8 cellular contexts compared by ENCODE assay signal in the genomic region with DNA sequence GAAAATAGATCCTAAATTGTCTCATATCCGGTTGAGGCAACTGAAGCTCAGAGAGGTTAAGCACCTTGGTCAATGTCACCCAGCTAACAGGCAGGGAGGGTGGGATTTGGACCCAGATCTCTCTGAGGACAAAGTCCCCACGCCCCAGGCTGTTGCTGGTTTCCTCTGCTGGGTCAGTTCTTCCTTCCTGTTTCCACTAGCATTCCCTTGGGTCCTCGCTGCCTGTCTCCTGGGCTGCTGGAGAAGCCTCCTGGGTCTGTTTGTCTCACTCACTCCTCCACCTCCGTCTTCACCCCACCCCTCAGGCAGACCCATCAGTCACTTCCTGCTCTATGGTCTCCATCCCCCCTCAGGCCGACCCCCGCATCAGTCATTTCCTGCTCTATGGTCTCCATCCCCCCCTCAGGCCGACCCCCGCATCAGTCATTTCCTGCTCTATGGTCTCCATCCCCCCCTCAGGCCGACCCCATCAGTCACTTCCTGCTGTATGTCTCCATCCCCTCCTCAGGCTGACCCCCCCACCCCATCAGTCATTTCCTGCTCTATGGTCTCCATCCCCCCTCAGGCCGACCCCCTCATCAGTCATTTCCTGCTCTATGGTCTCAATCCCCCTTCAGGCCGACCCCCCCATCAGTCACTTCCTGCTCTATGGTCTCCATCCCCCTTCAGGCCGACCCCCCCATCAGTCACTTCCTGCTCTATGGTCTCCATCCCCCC. TPM values are rescaled to one million over a fixed set of nuclear protein-coding genes. Genes with fewer than 3 reads are reported as not detected.
DNase-seq lines count a peak whose midpoint lies in the region; ATAC-seq, FAIRE-seq and TF ChIP-seq lines count a peak whose summit lies in the region.
"Not testable (repeated sequence)": the region's sequence is repeated elsewhere in the genome, so short reads cannot be mapped to it uniquely, and the experiment has no call there.

No MANE protein-coding gene starts in this region.

- H3K27ac ChIP-seq in BLaER1, result peak overlapping the region; percentile 76
- peak overlapping the region; percentile 35 for H3K27ac ChIP-seq in OCI-LY7 (ENCODE audit: low read depth, low read length, poor library complexity, severe bottlenecking)
- H3K27ac ChIP-seq in liver (ENCODE audit: low read depth in 1 of 2, low read length in 2 of 2), result peak overlapping the region; percentile 14 to 45
- peak overlapping the region in 20 of 21 experiments; percentile 2 to 85 (median 72) for H3K27ac ChIP-seq in skin epidermis

- H3K4me2 ChIP-seq in BLaER1, result peak overlapping the region; percentile 73
- not testable (repeated sequence) for H3K4me2 ChIP-seq in OCI-LY7 (ENCODE audit: low read length)

- 71% methylated on average over 12 of the region's 12 CpGs for WGBS in liver

- TF ChIP-seq CTCF in OCI-LY7 (conservative IDR thresholded peaks at IDR 0.05; ENCODE audit: low read length); liver (IDR thresholded peaks at IDR 0.05; ENCODE audit: low read depth, low read length, missing input control): not testable (repeated sequence)

- not testable (repeated sequence) for H3K27me3 Mint-ChIP-seq in activated CD4-positive, alpha-beta T cell treated with anti-CD3 and anti-CD28 coated beads for 36 hours; effector memory CD8-positive, alpha-beta T cell

- peak overlapping the region; percentile 87 for H3K27ac Mint-ChIP-seq in activated CD4-positive, alpha-beta T cell treated with anti-CD3 and anti-CD28 coated beads for 36 hours
- peak overlapping the region; percentile 62 to 86 for H3K27ac Mint-ChIP-seq in effector memory CD8-positive, alpha-beta T cell

- ATAC-seq in activated CD4-positive, alpha-beta T cell treated with anti-CD3 and anti-CD28 coated beads for 36 hours, result peak; percentile 34
- not testable (repeated sequence) for ATAC-seq in effector memory CD8-positive, alpha-beta T cell (replicated peaks)

- H2AFZ ChIP-seq in OCI-LY7 (ENCODE audit: low read length), result peak overlapping the region; percentile 55; the same call in 1 of the 2 replicates

- not testable (repeated sequence) for H3K4me3 Mint-ChIP-seq in activated CD4-positive, alpha-beta T cell treated with anti-CD3 and anti-CD28 coated beads for 36 hours; effector memory CD8-positive, alpha-beta T cell

- intact Hi-C loops in OCI-LY7 (cut with micrococcal nuclease; ENCODE audit: unreplicated experiment), result loop anchor here (10.0 kb wide), 1 partner anchor 512 kb away; no protein-coding TSS in a partner anchor
- intact Hi-C loops in activated CD4-positive, alpha-beta T cell treated with anti-CD3 and anti-CD28 coated beads for 36 hours (cut with DNase I, micrococcal nuclease), result not testable (repeated sequence)

- not testable (repeated sequence) for H3K9me3 ChIP-seq in BLaER1; OCI-LY7 (ENCODE audit: low read length); liver (ENCODE audit: control insufficient read depth in 4 of 4, low read length in 3 of 4)

- H3K4me3 ChIP-seq in BLaER1; OCI-LY7 (ENCODE audit: low read depth, low read length, poor library complexity, severe bottlenecking); liver (ENCODE audit: low read depth in 1 of 3, low read length in 3 of 3); skin epidermis: not testable (repeated sequence)

- not testable (repeated sequence) for TF ChIP-seq RAD21 in liver (IDR thresholded peaks at IDR 0.05)

- DNase-seq in GM19239 (ENCODE audit: insufficient read length, low spot score); effector memory CD8-positive, alpha-beta T cell: not testable (repeated sequence)
- DNase-seq in OCI-LY7 (ENCODE audit: low spot score), result peak; percentile 32
- peak; percentile 38 for DNase-seq in activated CD4-positive, alpha-beta T cell treated with anti-CD3 and anti-CD28 coated beads for 36 hours
- peak; percentile 17 for DNase-seq in activated naive CD4-positive, alpha-beta T cell treated with Interleukin-2 at 50 U/mL for 16 hours

- H4K20me1 ChIP-seq in BLaER1; OCI-LY7 (ENCODE audit: insufficient read depth, low read length): not testable (repeated sequence)

- H3K9me2 ChIP-seq in OCI-LY7 (ENCODE audit: insufficient read depth, low read length), result not testable (repeated sequence)

- FAIRE-seq in GM19239 (lab: Jason Lieb, UNC), result peak; percentile 57

- CTCF ChIA-PET in OCI-LY7 (lab: Charles Lee; ENCODE audit: unreplicated experiment), result not testable (repeated sequence)
- CTCF ChIA-PET in activated CD4-positive, alpha-beta T cell treated with anti-CD3 and anti-CD28 coated beads for 36 hours (lab: Charles Lee), result interaction anchor here (0.6 to 1.1 kb wide), 5 partner anchors 14 to 294 kb away, joined by 3 to 6 read pairs (median 3); no protein-coding TSS in a partner anchor

- not testable (repeated sequence) for H3K9ac ChIP-seq in BLaER1; liver (ENCODE audit: low read depth in 1 of 2, low read length in 2 of 2)

- POLR2A ChIA-PET in OCI-LY7 (lab: Charles Lee), result interaction anchor here (0.7 kb wide), 1 partner anchor 402 kb away, joined by 3 read pairs; no protein-coding TSS in a partner anchor
- POLR2A ChIA-PET in activated CD4-positive, alpha-beta T cell treated with anti-CD3 and anti-CD28 coated beads for 36 hours (lab: Charles Lee), result interaction anchor here (0.6 to 0.9 kb wide), 2 partner anchors 485 to 1254 kb away, joined by 3 read pairs; no protein-coding TSS in a partner anchor

- BruUV-seq in OCI-LY7 (replicated peaks; lab: Mats Ljungman, UMichigan), result not testable (repeated sequence)

- peaks cover 14% of the 10 kb centered on the region for H3K4me1 Mint-ChIP-seq in activated CD4-positive, alpha-beta T cell treated with anti-CD3 and anti-CD28 coated beads for 36 hours
- peaks cover 6 to 17% of the 10 kb centered on the region in 2 donors for H3K4me1 Mint-ChIP-seq in effector memory CD8-positive, alpha-beta T cell (ENCODE audit: low read depth in 2 of 2)

- H3K27me3 ChIP-seq in BLaER1; liver (ENCODE audit: control insufficient read depth in 4 of 4, insufficient read depth in 4 of 4, low read length in 3 of 4): not testable (repeated sequence)

- H3K36me3 Mint-ChIP-seq in activated CD4-positive, alpha-beta T cell treated with anti-CD3 and anti-CD28 coated beads for 36 hours (ENCODE audit: low read depth), result peaks cover 41% of the 10 kb centered on the region
- H3K36me3 Mint-ChIP-seq in effector memory CD8-positive, alpha-beta T cell (ENCODE audit: insufficient read depth), result not testable (repeated sequence)

- H3K4me1 ChIP-seq in BLaER1 (peaks cover 57% of the 10 kb centered on the region), liver (ENCODE audit: control insufficient read depth in 4 of 4, insufficient read depth in 4 of 4, low read length in 3 of 4) (peaks cover 2 to 19% (median 9%) of the 10 kb centered on the region in 4 donors)
- H3K4me1 ChIP-seq in OCI-LY7 (ENCODE audit: insufficient read depth, low read length, poor library complexity, severe bottlenecking), result not testable (repeated sequence)

- H3K9me3 Mint-ChIP-seq in activated CD4-positive, alpha-beta T cell treated with anti-CD3 and anti-CD28 coated beads for 36 hours (ENCODE audit: low read depth); effector memory CD8-positive, alpha-beta T cell: not testable (repeated sequence)

- not testable (repeated sequence) for H3K79me2 ChIP-seq in OCI-LY7 (ENCODE audit: insufficient read depth, low read depth, low read length)

- peaks cover 34% of the 10 kb centered on the region for H3K36me3 ChIP-seq in BLaER1
- peaks cover 14% of the 10 kb centered on the region for H3K36me3 ChIP-seq in OCI-LY7 (ENCODE audit: insufficient read depth, low read length)
- peaks cover 9 to 21% (median 15%) of the 10 kb centered on the region in 4 donors for H3K36me3 ChIP-seq in liver (ENCODE audit: control insufficient read depth in 4 of 4, insufficient read depth in 3 of 4, low read depth in 1 of 4, low read length in 3 of 4)

RNA-seq across cellular contexts. Expression of a gene that starts 38.7 kb away (rescaled TPM):
- 14.1 TPM in 2 replicates for total RNA-seq in OCI-LY7 (2014; rRNA removed; shearing (Covaris generic))
- total RNA-seq in OCI-LY7 (2022) (14.5 and 16.0 TPM in 2 replicates), liver (100 to 1,000 TPM in 1 of 2 donors, 10 to 100 TPM in 1; 49.4 to 140 TPM)
- 10 to 100 TPM; 84.9 to 85.1 TPM for total RNA-seq in activated CD4-positive, alpha-beta T cell treated with anti-CD3 and anti-CD28 coated beads for 36 hours
- polyA plus RNA-seq in liver, result 100 to 1,000 TPM; 213 to 268 TPM
